Comparison of ENCODE assay signal across 1 cellular context in genomic region chr2:229714736-229715541, GRCh38.
TF ChIP-seq lines count a peak whose summit lies in the region.

No MANE protein-coding gene starts in this region.

TF ChIP-seq in HepG2, 621 proteins besides CTCF, POLR2A, EP300 and RAD21 (continued from another document and continues in another):
- TF ChIP-seq, protein P1, sequence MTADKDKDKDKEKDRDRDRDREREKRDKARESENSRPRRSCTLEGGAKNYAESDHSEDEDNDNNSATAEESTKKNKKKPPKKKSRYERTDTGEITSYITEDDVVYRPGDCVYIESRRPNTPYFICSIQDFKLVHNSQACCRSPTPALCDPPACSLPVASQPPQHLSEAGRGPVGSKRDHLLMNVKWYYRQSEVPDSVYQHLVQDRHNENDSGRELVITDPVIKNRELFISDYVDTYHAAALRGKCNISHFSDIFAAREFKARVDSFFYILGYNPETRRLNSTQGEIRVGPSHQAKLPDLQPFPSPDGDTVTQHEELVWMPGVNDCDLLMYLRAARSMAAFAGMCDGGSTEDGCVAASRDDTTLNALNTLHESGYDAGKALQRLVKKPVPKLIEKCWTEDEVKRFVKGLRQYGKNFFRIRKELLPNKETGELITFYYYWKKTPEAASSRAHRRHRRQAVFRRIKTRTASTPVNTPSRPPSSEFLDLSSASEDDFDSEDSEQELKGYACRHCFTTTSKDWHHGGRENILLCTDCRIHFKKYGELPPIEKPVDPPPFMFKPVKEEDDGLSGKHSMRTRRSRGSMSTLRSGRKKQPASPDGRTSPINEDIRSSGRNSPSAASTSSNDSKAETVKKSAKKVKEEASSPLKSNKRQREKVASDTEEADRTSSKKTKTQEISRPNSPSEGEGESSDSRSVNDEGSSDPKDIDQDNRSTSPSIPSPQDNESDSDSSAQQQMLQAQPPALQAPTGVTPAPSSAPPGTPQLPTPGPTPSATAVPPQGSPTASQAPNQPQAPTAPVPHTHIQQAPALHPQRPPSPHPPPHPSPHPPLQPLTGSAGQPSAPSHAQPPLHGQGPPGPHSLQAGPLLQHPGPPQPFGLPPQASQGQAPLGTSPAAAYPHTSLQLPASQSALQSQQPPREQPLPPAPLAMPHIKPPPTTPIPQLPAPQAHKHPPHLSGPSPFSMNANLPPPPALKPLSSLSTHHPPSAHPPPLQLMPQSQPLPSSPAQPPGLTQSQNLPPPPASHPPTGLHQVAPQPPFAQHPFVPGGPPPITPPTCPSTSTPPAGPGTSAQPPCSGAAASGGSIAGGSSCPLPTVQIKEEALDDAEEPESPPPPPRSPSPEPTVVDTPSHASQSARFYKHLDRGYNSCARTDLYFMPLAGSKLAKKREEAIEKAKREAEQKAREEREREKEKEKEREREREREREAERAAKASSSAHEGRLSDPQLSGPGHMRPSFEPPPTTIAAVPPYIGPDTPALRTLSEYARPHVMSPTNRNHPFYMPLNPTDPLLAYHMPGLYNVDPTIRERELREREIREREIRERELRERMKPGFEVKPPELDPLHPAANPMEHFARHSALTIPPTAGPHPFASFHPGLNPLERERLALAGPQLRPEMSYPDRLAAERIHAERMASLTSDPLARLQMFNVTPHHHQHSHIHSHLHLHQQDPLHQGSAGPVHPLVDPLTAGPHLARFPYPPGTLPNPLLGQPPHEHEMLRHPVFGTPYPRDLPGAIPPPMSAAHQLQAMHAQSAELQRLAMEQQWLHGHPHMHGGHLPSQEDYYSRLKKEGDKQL (CRISPR knock-in tag; IDR thresholded peaks at IDR 0.05; ENCODE audit: low read depth) = no peak
- TF ChIP-seq PHF5A (CRISPR knock-in tag; IDR thresholded peaks at IDR 0.05; ENCODE audit: low read depth, unreplicated experiment) = no peak
- peak; percentile 43; the same call in 1 of the 2 replicates for TF ChIP-seq ZBTB21 (CRISPR knock-in tag; IDR thresholded peaks at IDR 0.05)
- no peak for TF ChIP-seq TBL1XR1 (IDR thresholded peaks at IDR 0.05; ENCODE audit: borderline replicate concordance, low read length, partially characterized antibody)
- TF ChIP-seq ZNF260 (CRISPR knock-in tag; IDR thresholded peaks at IDR 0.05; ENCODE audit: borderline replicate concordance, low read depth) = no peak
- peak; percentile 38; the same call in 1 of the 2 replicates for TF ChIP-seq ZNF614 (CRISPR knock-in tag; IDR thresholded peaks at IDR 0.05; ENCODE audit: borderline replicate concordance)
- no peak for TF ChIP-seq GTF2F1 (IDR thresholded peaks at IDR 0.05; ENCODE audit: low read length)
- TF ChIP-seq STAG1 (CRISPR knock-in tag; IDR thresholded peaks at IDR 0.05) = no peak
- TF ChIP-seq, protein P2, sequence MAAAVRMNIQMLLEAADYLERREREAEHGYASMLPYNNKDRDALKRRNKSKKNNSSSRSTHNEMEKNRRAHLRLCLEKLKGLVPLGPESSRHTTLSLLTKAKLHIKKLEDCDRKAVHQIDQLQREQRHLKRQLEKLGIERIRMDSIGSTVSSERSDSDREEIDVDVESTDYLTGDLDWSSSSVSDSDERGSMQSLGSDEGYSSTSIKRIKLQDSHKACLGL (CRISPR knock-in tag; IDR thresholded peaks at IDR 0.05) = peak; percentile 47; the same call in 1 of the 2 replicates
- TF ChIP-seq ZNF775 (CRISPR knock-in tag; IDR thresholded peaks at IDR 0.05; ENCODE audit: borderline replicate concordance) = no peak
- TF ChIP-seq FIP1L1 (IDR thresholded peaks at IDR 0.05; ENCODE audit: borderline replicate concordance, insufficient read depth, low read depth, low read length) = no peak
- TF ChIP-seq ZNF280B (CRISPR knock-in tag; IDR thresholded peaks at IDR 0.05; ENCODE audit: borderline replicate concordance) = no peak
- TF ChIP-seq HNRNPUL1 (IDR thresholded peaks at IDR 0.05; ENCODE audit: low read depth, low read length) = no peak
- TF ChIP-seq ZNF446 (CRISPR knock-in tag; IDR thresholded peaks at IDR 0.05) = peak; percentile 66; the same call in 1 of the 2 replicates
- peak; percentile 55; the same call in 1 of the 2 replicates for TF ChIP-seq CCDC6 (CRISPR knock-in tag; IDR thresholded peaks at IDR 0.05)
- TF ChIP-seq ZKSCAN8 (CRISPR knock-in tag; IDR thresholded peaks at IDR 0.05; ENCODE audit: borderline replicate concordance) = 0 out of 2 replicates have a peak, but pooled peaks have one; percentile 36
- TF ChIP-seq ZNF20 (CRISPR knock-in tag; IDR thresholded peaks at IDR 0.05) = no peak
- TF ChIP-seq, protein P3, sequence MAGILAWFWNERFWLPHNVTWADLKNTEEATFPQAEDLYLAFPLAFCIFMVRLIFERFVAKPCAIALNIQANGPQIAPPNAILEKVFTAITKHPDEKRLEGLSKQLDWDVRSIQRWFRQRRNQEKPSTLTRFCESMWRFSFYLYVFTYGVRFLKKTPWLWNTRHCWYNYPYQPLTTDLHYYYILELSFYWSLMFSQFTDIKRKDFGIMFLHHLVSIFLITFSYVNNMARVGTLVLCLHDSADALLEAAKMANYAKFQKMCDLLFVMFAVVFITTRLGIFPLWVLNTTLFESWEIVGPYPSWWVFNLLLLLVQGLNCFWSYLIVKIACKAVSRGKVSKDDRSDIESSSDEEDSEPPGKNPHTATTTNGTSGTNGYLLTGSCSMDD (CRISPR knock-in tag; IDR thresholded peaks at IDR 0.05) = no peak
- TF ChIP-seq PRPF4 (IDR thresholded peaks at IDR 0.05; ENCODE audit: low read depth, low read length, poor library complexity, severe bottlenecking) = no peak
- TF ChIP-seq ASH2L (IDR thresholded peaks at IDR 0.05; ENCODE audit: insufficient read length, low read depth, low read length) = no peak
- TF ChIP-seq ZNF414 (CRISPR knock-in tag; IDR thresholded peaks at IDR 0.05) = no peak
- peak; percentile 67; the same call in 1 of the 2 replicates for TF ChIP-seq ZNF772 (CRISPR knock-in tag; IDR thresholded peaks at IDR 0.05)
- no peak for TF ChIP-seq ZNF784 (CRISPR knock-in tag; IDR thresholded peaks at IDR 0.05; ENCODE audit: borderline replicate concordance)
- TF ChIP-seq ZNF160 (CRISPR knock-in tag; IDR thresholded peaks at IDR 0.05) = no peak
- TF ChIP-seq ZNF556 (CRISPR knock-in tag; IDR thresholded peaks at IDR 0.05; ENCODE audit: borderline replicate concordance) = no peak
- no peak for TF ChIP-seq HOXA7 (CRISPR knock-in tag; IDR thresholded peaks at IDR 0.05)
- no peak for TF ChIP-seq ZNF713 (CRISPR knock-in tag; IDR thresholded peaks at IDR 0.05)
- TF ChIP-seq, protein P4, sequence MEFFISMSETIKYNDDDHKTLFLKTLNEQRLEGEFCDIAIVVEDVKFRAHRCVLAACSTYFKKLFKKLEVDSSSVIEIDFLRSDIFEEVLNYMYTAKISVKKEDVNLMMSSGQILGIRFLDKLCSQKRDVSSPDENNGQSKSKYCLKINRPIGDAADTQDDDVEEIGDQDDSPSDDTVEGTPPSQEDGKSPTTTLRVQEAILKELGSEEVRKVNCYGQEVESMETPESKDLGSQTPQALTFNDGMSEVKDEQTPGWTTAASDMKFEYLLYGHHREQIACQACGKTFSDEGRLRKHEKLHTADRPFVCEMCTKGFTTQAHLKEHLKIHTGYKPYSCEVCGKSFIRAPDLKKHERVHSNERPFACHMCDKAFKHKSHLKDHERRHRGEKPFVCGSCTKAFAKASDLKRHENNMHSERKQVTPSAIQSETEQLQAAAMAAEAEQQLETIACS (CRISPR knock-in tag; IDR thresholded peaks at IDR 0.05) = no peak
- no peak for TF ChIP-seq PTBP1 (IDR thresholded peaks at IDR 0.05; ENCODE audit: low read depth, low read length, poor library complexity, severe bottlenecking)
- peak; percentile 36; the same call in 1 of the 2 replicates for TF ChIP-seq RFXAP (CRISPR knock-in tag; IDR thresholded peaks at IDR 0.05; ENCODE audit: borderline replicate concordance)
- TF ChIP-seq, protein P5, sequence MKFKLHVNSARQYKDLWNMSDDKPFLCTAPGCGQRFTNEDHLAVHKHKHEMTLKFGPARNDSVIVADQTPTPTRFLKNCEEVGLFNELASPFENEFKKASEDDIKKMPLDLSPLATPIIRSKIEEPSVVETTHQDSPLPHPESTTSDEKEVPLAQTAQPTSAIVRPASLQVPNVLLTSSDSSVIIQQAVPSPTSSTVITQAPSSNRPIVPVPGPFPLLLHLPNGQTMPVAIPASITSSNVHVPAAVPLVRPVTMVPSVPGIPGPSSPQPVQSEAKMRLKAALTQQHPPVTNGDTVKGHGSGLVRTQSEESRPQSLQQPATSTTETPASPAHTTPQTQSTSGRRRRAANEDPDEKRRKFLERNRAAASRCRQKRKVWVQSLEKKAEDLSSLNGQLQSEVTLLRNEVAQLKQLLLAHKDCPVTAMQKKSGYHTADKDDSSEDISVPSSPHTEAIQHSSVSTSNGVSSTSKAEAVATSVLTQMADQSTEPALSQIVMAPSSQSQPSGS (CRISPR knock-in tag; IDR thresholded peaks at IDR 0.05) = no peak; the same call in 1 of the 2 replicates
- TF ChIP-seq ZNF281 (CRISPR knock-in tag; IDR thresholded peaks at IDR 0.05; ENCODE audit: borderline replicate concordance) = peak; percentile 61; the same call in 1 of the 2 replicates
- no peak for TF ChIP-seq BCL3 (CRISPR knock-in tag; IDR thresholded peaks at IDR 0.05)
- TF ChIP-seq KLF16 (CRISPR knock-in tag; IDR thresholded peaks at IDR 0.05) = peak in 1 of 2 experiments; percentile 70; a peak in 1 of 4 replicates
- no peak for TF ChIP-seq ZNF234 (CRISPR knock-in tag; conservative IDR thresholded peaks at IDR 0.05)
- no peak for TF ChIP-seq ZFAT (CRISPR knock-in tag; conservative IDR thresholded peaks at IDR 0.05)
- no peak for TF ChIP-seq ZBTB3 (CRISPR knock-in tag; IDR thresholded peaks at IDR 0.05; ENCODE audit: borderline replicate concordance, low read depth)
- TF ChIP-seq, protein P6, sequence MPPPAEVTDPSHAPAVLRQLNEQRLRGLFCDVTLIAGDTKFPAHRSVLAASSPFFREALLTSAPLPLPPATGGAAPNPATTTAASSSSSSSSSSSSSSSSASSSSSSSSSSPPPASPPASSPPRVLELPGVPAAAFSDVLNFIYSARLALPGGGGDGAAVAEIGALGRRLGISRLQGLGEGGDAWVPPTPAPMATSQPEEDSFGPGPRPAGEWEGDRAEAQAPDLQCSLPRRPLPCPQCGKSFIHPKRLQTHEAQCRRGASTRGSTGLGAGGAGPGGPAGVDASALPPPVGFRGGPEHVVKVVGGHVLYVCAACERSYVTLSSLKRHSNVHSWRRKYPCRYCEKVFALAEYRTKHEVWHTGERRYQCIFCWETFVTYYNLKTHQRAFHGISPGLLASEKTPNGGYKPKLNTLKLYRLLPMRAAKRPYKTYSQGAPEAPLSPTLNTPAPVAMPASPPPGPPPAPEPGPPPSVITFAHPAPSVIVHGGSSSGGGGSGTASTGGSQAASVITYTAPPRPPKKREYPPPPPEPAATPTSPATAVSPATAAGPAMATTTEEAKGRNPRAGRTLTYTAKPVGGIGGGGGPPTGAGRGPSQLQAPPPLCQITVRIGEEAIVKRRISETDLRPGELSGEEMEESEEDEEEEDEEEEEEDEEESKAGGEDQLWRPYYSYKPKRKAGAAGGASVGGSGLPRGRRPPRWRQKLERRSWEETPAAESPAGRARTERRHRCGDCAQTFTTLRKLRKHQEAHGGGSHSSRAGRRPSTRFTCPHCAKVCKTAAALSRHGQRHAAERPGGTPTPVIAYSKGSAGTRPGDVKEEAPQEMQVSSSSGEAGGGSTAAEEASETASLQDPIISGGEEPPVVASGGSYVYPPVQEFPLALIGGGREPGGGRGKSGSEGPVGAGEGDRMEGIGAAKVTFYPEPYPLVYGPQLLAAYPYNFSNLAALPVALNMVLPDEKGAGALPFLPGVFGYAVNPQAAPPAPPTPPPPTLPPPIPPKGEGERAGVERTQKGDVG (CRISPR knock-in tag; IDR thresholded peaks at IDR 0.05; ENCODE audit: borderline replicate concordance) = peak; percentile 64; the same call in 1 of the 2 replicates
